21 cellular contexts compared by ENCODE assay signal in the genomic region with DNA sequence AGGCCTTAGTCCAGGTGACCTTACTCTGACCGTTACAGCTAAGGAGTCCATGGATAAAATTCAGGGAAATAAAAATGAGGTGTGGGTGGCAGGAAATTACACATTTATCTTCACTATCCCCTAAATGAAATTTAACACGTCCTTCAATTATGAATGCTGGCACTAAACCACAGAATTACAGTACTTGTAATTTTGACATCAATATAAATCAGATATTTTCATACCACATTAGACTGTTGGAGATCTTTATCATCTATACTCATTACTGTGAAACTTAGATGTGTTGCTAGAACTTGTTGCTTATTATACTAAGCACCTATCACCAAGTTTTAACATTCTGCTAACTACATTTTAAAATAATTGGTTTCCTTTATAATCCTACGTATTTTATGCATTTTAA. TPM values are rescaled to one million over a fixed set of nuclear protein-coding genes. Genes with fewer than 3 reads are reported as not detected.
"Had no signal": no experiment of that assay in that cellular context is flagged by ENCODE, and none has a peak within 500 bp of the region (broad histone marks: within the 10 kb centered on the region; RNA-seq: fewer than 3 reads in every experiment).

No MANE protein-coding gene starts in this region.

- H3K9me3 ChIP-seq: neutrophil, ovary, right atrium auricular region had no signal

- H3K27ac Mint-ChIP-seq: naive B cell had no signal

- FAIRE-seq: kidney, small intestine had no signal

- H3K4me3 Mint-ChIP-seq: naive B cell, nephron progenitor cell had no signal

- H3K4me1 ChIP-seq: right atrium auricular region had no signal

- H3K27ac ChIP-seq: dorsolateral prefrontal cortex, epithelial cell of prostate, foreskin keratinocyte, hepatocyte, neutrophil, ovary, right atrium auricular region had no signal

- H3K36me3 ChIP-seq: neutrophil, ovary, right atrium auricular region had no signal

- H3K4me3 ChIP-seq: dorsolateral prefrontal cortex, hepatocyte, lung, ovary, right atrium auricular region had no signal

- H3K27me3 ChIP-seq: foreskin keratinocyte, hepatocyte, neutrophil, ovary, right atrium auricular region had no signal

- H2AFZ ChIP-seq: hepatocyte had no signal

- H3K4me2 ChIP-seq: hepatocyte had no signal

- H3K9me3 Mint-ChIP-seq: naive B cell, nephron progenitor cell had no signal

- ATAC-seq: foreskin keratinocyte, left colon, left ventricle myocardium superior had no signal

- DNase-seq: cortex of kidney; dorsolateral prefrontal cortex; effector CD8-positive, alpha-beta T cell; foreskin keratinocyte; head of caudate nucleus; kidney; left colon; left ventricle myocardium superior; mesendoderm; naive B cell; nephron progenitor cell; ovary; small intestine; stimulated activated CD4-positive, alpha-beta T cell treated with anti-CD3 and anti-CD28 coated beads, Interleukin-12 subunit alpha, Interleukin-12 subunit beta, amount 100 ng/mL, for 4 hours; stimulated activated naive CD4-positive, alpha-beta T cell; trophoblast cell had no signal

RNA-seq across cellular contexts. Expression of gene IGF2BP3, which starts 51.1 kb away (rescaled TPM):
- total RNA-seq: left ventricle myocardium superior, right atrium auricular region had no signal
